In genomic region chr1:230276401-230276800, GRCh38 we compare ENCODE assay signal across 25 cellular contexts.
DNase-seq lines count a peak whose midpoint lies in the region; ATAC-seq and TF ChIP-seq lines count a peak whose summit lies in the region.
"Had no signal": no experiment of that assay in that cellular context is flagged by ENCODE, and none has a peak within 500 bp of the region (broad histone marks: within the 10 kb centered on the region; RNA-seq: fewer than 3 reads in every experiment).

No MANE protein-coding gene starts in this region.

- H3K9me3 Mint-ChIP-seq in activated CD8-positive, alpha-beta memory T cell treated with anti-CD3 and anti-CD28 coated beads, Interleukin-2, amount 10 ng/mL, durations not matched to agents 7 days and 5 days (ENCODE audit: low read depth) = no peaks in the 10 kb centered on the region
- H3K9me3 Mint-ChIP-seq: activated CD4-positive, alpha-beta T cell treated with anti-CD3 and anti-CD28 coated beads, Interleukin-2, amount 10 ng/mL, durations not matched to agents 7 days and 5 days; mesothelial cell of epicardium; nephron; stimulated activated effector memory CD8-positive, alpha-beta T cell treated with anti-CD3 and anti-CD28 coated beads, Interleukin-12 subunit alpha, Interleukin-12 subunit beta, amount 100 ng/mL, for 72 hours had no signal

- no peak for ATAC-seq in activated CD8-positive, alpha-beta memory T cell treated with anti-CD3 and anti-CD28 coated beads, Interleukin-2, amount 10 ng/mL, durations not matched to agents 7 days and 5 days
- ATAC-seq: A549; heart left ventricle; stimulated activated effector memory CD8-positive, alpha-beta T cell treated with anti-CD3 and anti-CD28 coated beads, Interleukin-12 subunit alpha, Interleukin-12 subunit beta, amount 100 ng/mL, for 72 hours had no signal

- TF ChIP-seq CTCF in stomach (IDR thresholded peaks at IDR 0.05) = no peak

- no peak for TF ChIP-seq EP300 in stomach (IDR thresholded peaks at IDR 0.05)

- CTCF ChIA-PET in activated CD8-positive, alpha-beta memory T cell treated with anti-CD3 and anti-CD28 coated beads, Interleukin-2, amount 10 ng/mL, durations not matched to agents 7 days and 5 days (lab: Charles Lee) = no interaction called here

- H3K27ac Mint-ChIP-seq in activated CD8-positive, alpha-beta memory T cell treated with anti-CD3 and anti-CD28 coated beads, Interleukin-2, amount 10 ng/mL, durations not matched to agents 7 days and 5 days = no peak overlapping the region
- H3K27ac Mint-ChIP-seq: activated CD4-positive, alpha-beta T cell treated with anti-CD3 and anti-CD28 coated beads, Interleukin-2, amount 10 ng/mL, durations not matched to agents 7 days and 5 days; mesothelial cell of epicardium; stimulated activated effector memory CD8-positive, alpha-beta T cell treated with anti-CD3 and anti-CD28 coated beads, Interleukin-12 subunit alpha, Interleukin-12 subunit beta, amount 100 ng/mL, for 72 hours had no signal

- H3K27ac ChIP-seq in KOPT-K1 (ENCODE audit: low read depth, low read length, poor library complexity, severe bottlenecking) (peak overlapping the region; percentile 95), stomach (no peak overlapping the region)
- H3K27ac ChIP-seq: A549, GM23248, heart left ventricle, PC-9, thyroid gland had no signal

- no peak overlapping the region for H3K4me3 ChIP-seq in stomach
- H3K4me3 ChIP-seq: A549, GM23248, heart left ventricle, PC-9, thyroid gland had no signal

- peaks cover 3% of the 10 kb centered on the region for H3K36me3 Mint-ChIP-seq in activated CD8-positive, alpha-beta memory T cell treated with anti-CD3 and anti-CD28 coated beads, Interleukin-2, amount 10 ng/mL, durations not matched to agents 7 days and 5 days

- WGBS in stomach, 5 donors = 96 to 99% (median 97%) methylated on average over 5 of the region's 5 CpGs

- peaks cover 23% of the 10 kb centered on the region for H3K4me1 Mint-ChIP-seq in activated CD8-positive, alpha-beta memory T cell treated with anti-CD3 and anti-CD28 coated beads, Interleukin-2, amount 10 ng/mL, durations not matched to agents 7 days and 5 days

- H3K36me3 ChIP-seq in KOPT-K1 (ENCODE audit: insufficient read depth, low read length) = peaks cover 95% of the 10 kb centered on the region
- H3K36me3 ChIP-seq in stomach = peaks cover 32 to 85% (median 77%) of the 10 kb centered on the region in 4 donors

- no peaks in the 10 kb centered on the region for H3K27me3 ChIP-seq in stomach
- H3K27me3 ChIP-seq: heart left ventricle, thyroid gland had no signal

- intact Hi-C loops in stomach (cut with DNase I; ENCODE audit: low total_unique reads) = loop anchor here (10.0 kb wide), 1 partner anchor 192 kb away; no protein-coding TSS in a partner anchor

- peak; percentile 33 for DNase-seq in activated CD8-positive, alpha-beta memory T cell treated with anti-CD3 and anti-CD28 coated beads, Interleukin-2, amount 50 U/mL, for 48 hours
- DNase-seq in activated CD8-positive, alpha-beta memory T cell treated with anti-CD3 and anti-CD28 coated beads, Interleukin-2, amount 10 ng/mL, durations not matched to agents 7 days and 5 days = no peak
- DNase-seq in islet precursor cell = peak; percentile 41
- peak; percentile 2 for DNase-seq in stomach
- no peak for DNase-seq in HCEC 1CT
- no peak for DNase-seq in stimulated activated CD4-positive, alpha-beta T cell treated with anti-CD3 and anti-CD28 coated beads, Interleukin-4, amount 100 ng/mL, for 1 hour
- no peak for DNase-seq in GDM1 (lab: John Stamatoyannopoulos, UW)
- DNase-seq: activated naive CD4-positive, alpha-beta T cell treated with Interleukin-2 at 50 U/mL for 16 hours; anterior cingulate cortex; caudate nucleus; EL; GM23248; heart left ventricle; NCI-H1092 treated with DMSO at 0.1 percent for 48 hours; NCI-H2029 treated with DMSO at 0.1 percent for 48 hours; NCI-H446; PC-9; SIG-M5; thyroid gland had no signal

- TF ChIP-seq POLR2A in stomach (IDR thresholded peaks at IDR 0.05) = no peak

- no peak overlapping the region for H3K4me3 Mint-ChIP-seq in activated CD8-positive, alpha-beta memory T cell treated with anti-CD3 and anti-CD28 coated beads, Interleukin-2, amount 10 ng/mL, durations not matched to agents 7 days and 5 days
- H3K4me3 Mint-ChIP-seq: activated CD4-positive, alpha-beta T cell treated with anti-CD3 and anti-CD28 coated beads, Interleukin-2, amount 10 ng/mL, durations not matched to agents 7 days and 5 days; mesothelial cell of epicardium; nephron; stimulated activated effector memory CD8-positive, alpha-beta T cell treated with anti-CD3 and anti-CD28 coated beads, Interleukin-12 subunit alpha, Interleukin-12 subunit beta, amount 100 ng/mL, for 72 hours had no signal

- H3K4me1 ChIP-seq in stomach = peaks cover 0 to 15% (median 5%) of the 10 kb centered on the region in 4 donors
- H3K4me1 ChIP-seq: A549, thyroid gland had no signal

- no peaks in the 10 kb centered on the region for H3K27me3 Mint-ChIP-seq in activated CD8-positive, alpha-beta memory T cell treated with anti-CD3 and anti-CD28 coated beads, Interleukin-2, amount 10 ng/mL, durations not matched to agents 7 days and 5 days
- H3K27me3 Mint-ChIP-seq: activated CD4-positive, alpha-beta T cell treated with anti-CD3 and anti-CD28 coated beads, Interleukin-2, amount 10 ng/mL, durations not matched to agents 7 days and 5 days had no signal

- H3K9me3 ChIP-seq in KOPT-K1 (ENCODE audit: insufficient read depth, low read length, poor library complexity, severe bottlenecking) (no peaks in the 10 kb centered on the region), stomach (no peaks in the 10 kb centered on the region)
- H3K9me3 ChIP-seq: A549, heart left ventricle, thyroid gland had no signal

Comparison
In these comparisons a context has a peak if more than half of its experiments do, and no peak if none do; other contexts are left out.
1. DNase-seq: peak in activated CD8-positive, alpha-beta memory T cell treated with anti-CD3 and anti-CD28 coated beads, Interleukin-2, amount 50 U/mL, for 48 hours (single experiment), islet precursor cell (single experiment) and stomach (single experiment); none in activated CD8-positive, alpha-beta memory T cell treated with anti-CD3 and anti-CD28 coated beads, Interleukin-2, amount 10 ng/mL, durations not matched to agents 7 days and 5 days (single experiment), HCEC 1CT (single experiment), stimulated activated CD4-positive, alpha-beta T cell treated with anti-CD3 and anti-CD28 coated beads, Interleukin-4, amount 100 ng/mL, for 1 hour (single experiment) and GDM1 (single experiment).